Comparison of ENCODE assay signal across 8 cellular contexts in genomic region chr7:91880016-91880412, GRCh38. TPM values are rescaled to one million over a fixed set of nuclear protein-coding genes. Genes with fewer than 3 reads are reported as not detected.
A peak's percentile ranks its signal among the peaks of the same experiment; 100 is the strongest.
DNase-seq lines count a peak whose midpoint lies in the region; ATAC-seq and TF ChIP-seq lines count a peak whose summit lies in the region.

No MANE protein-coding gene starts in this region.

- H3K9me3 ChIP-seq in BLaER1 = no peaks in the 10 kb centered on the region

- peaks cover 41% of the 10 kb centered on the region for H3K36me3 Mint-ChIP-seq in activated T-helper 17 cell treated with anti-CD3 and anti-CD28 coated beads, Interleukin-2, amount 50 U/mL, for 72 hours (ENCODE audit: low read depth)
- H3K36me3 Mint-ChIP-seq in type B pancreatic cell = peaks cover 14% of the 10 kb centered on the region

- no peaks in the 10 kb centered on the region for H3K9me3 Mint-ChIP-seq in activated T-helper 17 cell treated with anti-CD3 and anti-CD28 coated beads, Interleukin-2, amount 50 U/mL, for 72 hours
- H3K9me3 Mint-ChIP-seq in type B pancreatic cell = no peaks in the 10 kb centered on the region

- H3K27me3 ChIP-seq in BLaER1 (no peaks in the 10 kb centered on the region), H7 (ENCODE audit: control insufficient read depth, insufficient read depth, low read length) (no peaks in the 10 kb centered on the region)

- peak overlapping the region; percentile 88 for H3K9ac ChIP-seq in BLaER1

- H3K4me3 ChIP-seq in BLaER1 (peak overlapping the region; percentile 86), H7 (ENCODE audit: insufficient read depth, low read depth, low read length) (peak overlapping the region; percentile 63)

- peak overlapping the region; percentile 90 for H3K4me3 Mint-ChIP-seq in activated T-helper 17 cell treated with anti-CD3 and anti-CD28 coated beads, Interleukin-2, amount 50 U/mL, for 72 hours
- H3K4me3 Mint-ChIP-seq in type B pancreatic cell = peak overlapping the region; percentile 96

- peaks cover 28% of the 10 kb centered on the region for H3K4me1 Mint-ChIP-seq in activated T-helper 17 cell treated with anti-CD3 and anti-CD28 coated beads, Interleukin-2, amount 50 U/mL, for 72 hours
- H3K4me1 Mint-ChIP-seq in type B pancreatic cell (ENCODE audit: unreplicated experiment) = peaks cover 26% of the 10 kb centered on the region

- H3K36me3 ChIP-seq in BLaER1 (peaks cover 27% of the 10 kb centered on the region), H7 (replicated peaks; ENCODE audit: control insufficient read depth, insufficient read depth, low read length) (no peaks in the 10 kb centered on the region)

- peak overlapping the region; percentile 84 for H3K27ac ChIP-seq in BLaER1

- H3K27ac Mint-ChIP-seq in activated T-helper 17 cell treated with anti-CD3 and anti-CD28 coated beads, Interleukin-2, amount 50 U/mL, for 72 hours = peak overlapping the region; percentile 95
- peak overlapping the region; percentile 85 for H3K27ac Mint-ChIP-seq in type B pancreatic cell

- no peak for ATAC-seq in activated T-helper 17 cell treated with anti-CD3 and anti-CD28 coated beads, Interleukin-2, amount 50 U/mL, for 72 hours (replicated peaks)

- DNase-seq in H7 (no peak), kidney glomerular epithelial cell (lab: John Stamatoyannopoulos, UW) (peak; percentile 25), type B pancreatic cell (ENCODE audit: extremely low spot score, unreplicated experiment) (no peak), NCI-H2171 treated with DMSO at 0.1 percent for 48 hours (lab: John Stamatoyannopoulos, UW) (no peak), epidermal melanocyte (ENCODE audit: insufficient read length, low spot score) (no peak), DMS79 (lab: John Stamatoyannopoulos, UW) (no peak)

- H3K4me1 ChIP-seq in BLaER1 = peaks cover 15% of the 10 kb centered on the region

- H3K27me3 Mint-ChIP-seq in activated T-helper 17 cell treated with anti-CD3 and anti-CD28 coated beads, Interleukin-2, amount 50 U/mL, for 72 hours = no peaks in the 10 kb centered on the region
- no peaks in the 10 kb centered on the region for H3K27me3 Mint-ChIP-seq in type B pancreatic cell

- TF ChIP-seq CTCF in type B pancreatic cell (conservative IDR thresholded peaks at IDR 0.05) = no peak

- H3K4me2 ChIP-seq in BLaER1 = peak overlapping the region; percentile 77

- peaks cover 4% of the 10 kb centered on the region; the same call in 1 of the 2 replicates for H4K20me1 ChIP-seq in BLaER1

RNA-seq across cellular contexts. Expression of gene MTERF1, which starts 0.5 kb away (rescaled TPM):
- total RNA-seq in H7 (2014; rRNA removed; shearing (Covaris generic)) = 8.2 and 9.7 TPM in 2 replicates
- total RNA-seq in activated T-helper 17 cell treated with anti-CD3 and anti-CD28 coated beads, Interleukin-2, amount 50 U/mL, for 72 hours = 10 to 100 TPM; 19.5 to 24.1 TPM
- 13.1 and 18.3 TPM in 2 replicates for total RNA-seq in type B pancreatic cell (ENCODE audit: low replicate concordance)
